In the genomic region with DNA sequence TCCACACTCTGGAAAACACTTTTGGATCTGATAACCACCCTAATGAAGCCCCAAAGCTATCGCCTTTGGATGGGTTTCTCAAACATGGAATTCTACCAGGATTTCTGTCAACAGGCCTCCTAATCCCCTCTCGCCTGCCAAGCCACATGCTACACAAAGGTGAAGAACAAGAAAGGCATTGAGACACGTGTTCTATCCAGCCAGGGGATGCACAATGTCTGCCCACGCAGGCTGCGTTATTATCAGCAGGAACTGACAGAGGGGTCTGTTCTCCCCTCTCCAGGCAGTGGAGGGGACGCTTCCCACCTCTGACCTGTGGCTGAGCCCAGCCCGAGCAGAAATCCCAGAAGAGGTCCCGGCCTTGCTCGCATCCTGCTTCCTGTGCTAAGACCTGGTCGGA, we compare ENCODE assay signal across 27 cellular contexts.
"Had no signal": no experiment of that assay in that cellular context is flagged by ENCODE, and none has a peak within 500 bp of the region (broad histone marks: within the 10 kb centered on the region; RNA-seq: fewer than 3 reads in every experiment).

No MANE protein-coding gene starts in this region.

- H3K27me3 ChIP-seq: hepatocyte, neural progenitor cell, ovary, stomach, tibial artery, upper lobe of right lung had no signal

- H3K4me1 ChIP-seq: neural progenitor cell, upper lobe of right lung had no signal

- H3K4me3 ChIP-seq: hepatocyte, left ventricle myocardium inferior, lung, neural progenitor cell, ovary, skin epidermis, stomach, thoracic aorta, tibial artery, upper lobe of right lung had no signal

- H3K9me3 ChIP-seq: left ventricle myocardium inferior, ovary, stomach, thoracic aorta, tibial artery, upper lobe of right lung had no signal

- H3K4me3 Mint-ChIP-seq: mesothelial cell of epicardium; natural killer cell; nephron progenitor cell; neural progenitor cell; stimulated activated naive B cell treated with anti-CD40 and anti-IgM and Interleukin-4, amounts not matched to agents 10 μg/mL and 1 μg/mL and 100 μg/mL, for 72 hours had no signal

- FAIRE-seq: urothelium cell line had no signal

- H3K4me2 ChIP-seq: hepatocyte, neural progenitor cell had no signal

- H3K27ac Mint-ChIP-seq: mesothelial cell of epicardium; naive B cell; natural killer cell; nephron progenitor cell; neural progenitor cell; progenitor cell of endocrine pancreas; stimulated activated naive B cell treated with anti-CD40 and anti-IgM and Interleukin-4, amounts not matched to agents 10 μg/mL and 1 μg/mL and 100 μg/mL, for 72 hours had no signal

- ATAC-seq: natural killer cell; sciatic nerve; stimulated activated naive B cell treated with anti-CD40 and anti-IgM and Interleukin-4, amounts not matched to agents 10 μg/mL and 1 μg/mL and 100 μg/mL, for 72 hours; stimulated activated naive CD8-positive, alpha-beta T cell treated with anti-CD3 and anti-CD28 coated beads, Interleukin-15, Interleukin-2, amounts not matched to agents 100 U/mL and 50 U/mL, for 24 hours; upper lobe of right lung had no signal

- DNase-seq: islet precursor cell; left ventricle myocardium inferior; mesendoderm; naive B cell; natural killer cell; nephron progenitor cell; retina; stimulated activated CD4-positive, alpha-beta T cell treated with anti-CD3 and anti-CD28 coated beads, Interleukin-12 subunit alpha, Interleukin-12 subunit beta, amount 100 ng/mL, for 4 hours; stimulated activated CD4-positive, alpha-beta T cell treated with anti-CD3 and anti-CD28 coated beads, Interleukin-15, amount 100 ng/mL, for 24 hours; stimulated activated CD4-positive, alpha-beta T cell treated with anti-CD3 and anti-CD28 coated beads, Interleukin-2, amount 100 ng/mL, for 24 hours; stimulated activated CD4-positive, alpha-beta T cell treated with anti-CD3 and anti-CD28 coated beads, Interleukin-4, amount 100 ng/mL, for 1 hour; stimulated activated naive B cell treated with anti-CD40 and anti-IgM and Interleukin-4, amounts not matched to agents 10 μg/mL and 1 μg/mL and 100 μg/mL, for 72 hours; stimulated activated naive CD8-positive, alpha-beta T cell treated with anti-CD3 and anti-CD28 coated beads, Interleukin-15, Interleukin-2, amounts not matched to agents 100 U/mL and 50 U/mL, for 24 hours; stomach; tibial artery; trophoblast cell; upper lobe of right lung had no signal

- H3K9me3 Mint-ChIP-seq: mesothelial cell of epicardium; naive B cell; natural killer cell; nephron progenitor cell; neural progenitor cell; stimulated activated naive B cell treated with anti-CD40 and anti-IgM and Interleukin-4, amounts not matched to agents 10 μg/mL and 1 μg/mL and 100 μg/mL, for 72 hours had no signal

- H3K27ac ChIP-seq: hepatocyte, left ventricle myocardium inferior, neural progenitor cell, ovary, stomach, thoracic aorta, tibial artery, upper lobe of right lung had no signal

- H3K27me3 Mint-ChIP-seq: stimulated activated naive B cell treated with anti-CD40 and anti-IgM and Interleukin-4, amounts not matched to agents 10 μg/mL and 1 μg/mL and 100 μg/mL, for 72 hours had no signal

- H3K79me2 ChIP-seq: hepatocyte had no signal

- H3K9ac ChIP-seq: neural progenitor cell had no signal

- H3K36me3 Mint-ChIP-seq: mesothelial cell of epicardium; naive B cell; natural killer cell; neural progenitor cell; stimulated activated naive B cell treated with anti-CD40 and anti-IgM and Interleukin-4, amounts not matched to agents 10 μg/mL and 1 μg/mL and 100 μg/mL, for 72 hours had no signal

- H2AFZ ChIP-seq: hepatocyte, neural progenitor cell had no signal

- H3K36me3 ChIP-seq: left ventricle myocardium inferior, neural progenitor cell, ovary, stomach, thoracic aorta, tibial artery, upper lobe of right lung had no signal

- H3K4me1 Mint-ChIP-seq: neural progenitor cell had no signal
